ENCODE assay signal across 23 cellular contexts in the genomic region with DNA sequence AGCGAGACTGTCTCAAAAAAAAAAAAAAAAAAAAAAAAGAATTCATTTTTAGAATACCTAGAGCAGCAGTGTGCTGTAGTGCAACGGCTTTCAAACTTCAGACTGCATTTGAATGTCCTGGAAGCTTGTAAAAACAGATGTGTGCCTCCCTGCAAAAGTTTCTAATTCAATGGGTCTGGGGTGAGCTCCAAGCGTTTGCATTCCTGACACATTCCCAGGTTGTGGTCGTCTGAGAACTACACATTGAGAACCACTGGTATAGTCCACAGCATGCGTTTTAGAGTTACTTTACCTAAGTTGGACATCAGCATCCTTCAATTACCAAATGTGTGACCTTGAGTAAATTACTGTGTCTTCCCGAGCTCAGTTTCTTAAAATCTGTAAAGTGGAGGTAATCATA.
A peak's percentile ranks its signal among the peaks of the same experiment; 100 is the strongest.
DNase-seq lines count a peak whose midpoint lies in the region; ATAC-seq, FAIRE-seq and TF ChIP-seq lines count a peak whose summit lies in the region.
"Had no signal": no experiment of that assay in that cellular context is flagged by ENCODE, and none has a peak within 500 bp of the region (broad histone marks: within the 10 kb centered on the region; RNA-seq: fewer than 3 reads in every experiment).

No MANE protein-coding gene starts in this region.

- FAIRE-seq in H1 (lab: Jason Lieb, UNC) = peak; percentile 36
- FAIRE-seq: A204.1, D721Med, GM12878, GM19239, H54 had no signal

- no peak for TF ChIP-seq POLR2A in H1 (IDR thresholded peaks at IDR 0.05; ENCODE audit: control extremely low read depth in 1 of 2, low read depth in 2 of 2, low read length in 2 of 2)

- peaks cover 2 to 19% (median 8%) of the 10 kb centered on the region in 4 experiments; a peak in 5 of 7 replicates for H3K4me1 ChIP-seq in H1 (replicated peaks in 1 of 4; ENCODE audit: control insufficient read depth in 3 of 4, insufficient read depth in 4 of 4, low read length in 3 of 4)
- peaks cover 2% of the 10 kb centered on the region for H3K4me1 ChIP-seq in mesendoderm (ENCODE audit: control insufficient read depth, low read depth, low read length)
- H3K4me1 ChIP-seq: BLaER1, HAP-1 had no signal

- no peak overlapping the region for H2BK12ac ChIP-seq in H1 (ENCODE audit: low read depth, low read length)

- CTCF ChIA-PET in WTC11 (lab: Charles Lee) = interaction anchor here (1.8 kb wide), 1 partner anchor 53 kb away, joined by 8 read pairs; no protein-coding TSS in a partner anchor
- CTCF ChIA-PET in H1 (lab: Charles Lee; ENCODE audit: partially characterized antibody) = interaction anchor here (0.6 to 3.0 kb wide), 7 partner anchors 12 to 560 kb away, joined by 3 to 13 read pairs (median 3); no protein-coding TSS in a partner anchor

- WGBS in H1 (ENCODE audit: extremely low coverage in 1 of 2, insufficient coverage in 1 of 2, insufficient read length in 1 of 2, insufficient replicate concordance in 2 of 2, low coverage in 1 of 2, low lambda C conversion rate in 2 of 2, missing lambda C conversion rate in 1 of 2), 2 experiments = 57% methylated on average over 5 of the region's 6 CpGs; no CpG with 5 or more reads in 1 of the 2 experiments
- WGBS in mesendoderm (ENCODE audit: extremely low coverage, insufficient coverage, low lambda C conversion rate) = no CpG with 5 or more reads among the region's 6 CpGs

- POLR2A ChIA-PET in WTC11 (lab: Charles Lee) (no interaction called here), H1 (lab: Charles Lee; ENCODE audit: partially characterized antibody) (no interaction called here)

- TF ChIP-seq RAD21 in H1 (IDR thresholded peaks at IDR 0.05 in 1 of 2, conservative IDR thresholded peaks at IDR 0.05 in 1 of 2; ENCODE audit: low read depth in 2 of 2, low read length in 2 of 2) = no peak

- no peak overlapping the region for H3K14ac ChIP-seq in H1 (ENCODE audit: insufficient read length)

- no peak for TF ChIP-seq EP300 in H1 (IDR thresholded peaks at IDR 0.05; ENCODE audit: borderline replicate concordance in 1 of 2, low read depth in 2 of 2, low read length in 2 of 2)

- H3K27me3 ChIP-seq in H1 (replicated peaks in 1 of 4; ENCODE audit: control insufficient read depth in 3 of 4, extremely low read depth in 1 of 4, insufficient read depth in 3 of 4, low read length in 3 of 4) (peaks cover 1 to 18% (median 10%) of the 10 kb centered on the region in 4 experiments), mesendoderm (ENCODE audit: insufficient read depth, low read length, poor library complexity) (no peaks in the 10 kb centered on the region)
- H3K27me3 ChIP-seq: BLaER1 had no signal

- no peak overlapping the region for H3K4me3 Mint-ChIP-seq in WTC11
- H3K4me3 Mint-ChIP-seq: B cell; CD4-positive, CD25-positive, alpha-beta regulatory T cell; CD8-positive, alpha-beta memory T cell; HFFc6 had no signal

- H3K4me2 ChIP-seq in H1 (ENCODE audit: insufficient read depth in 1 of 2, low read depth in 2 of 2, low read length in 2 of 2) (no peak overlapping the region; a peak in 2 of 4 replicates), mesendoderm (ENCODE audit: low read length) (no peak overlapping the region)
- H3K4me2 ChIP-seq: BLaER1 had no signal

- H2BK15ac ChIP-seq in H1 (ENCODE audit: low read length) (no peak overlapping the region), mesendoderm (replicated peaks; ENCODE audit: low read depth) (no peak overlapping the region)

- H3K56ac ChIP-seq in H1 (replicated peaks; ENCODE audit: insufficient read length, low read depth, low read length) (no peak overlapping the region), mesendoderm (ENCODE audit: low read length) (no peak overlapping the region)

- peaks cover 13% of the 10 kb centered on the region for H3K4me1 Mint-ChIP-seq in WTC11
- H3K4me1 Mint-ChIP-seq: B cell; CD4-positive, CD25-positive, alpha-beta regulatory T cell; CD8-positive, alpha-beta memory T cell had no signal

- H3K4ac ChIP-seq in H1 (replicated peaks; ENCODE audit: insufficient read length, low read depth, low read length) (no peak overlapping the region), mesendoderm (ENCODE audit: low read depth, low read length) (no peak overlapping the region)

- no peaks in the 10 kb centered on the region for H3K79me1 ChIP-seq in H1 (ENCODE audit: low read depth, low read length)
- no peaks in the 10 kb centered on the region for H3K79me1 ChIP-seq in mesendoderm (ENCODE audit: low read length)

- no peak overlapping the region for H2BK20ac ChIP-seq in H1 (ENCODE audit: low read length)

- H4K5ac ChIP-seq in H1 (ENCODE audit: insufficient read length, low read depth, low read length) (no peak overlapping the region), mesendoderm (ENCODE audit: low read length) (no peak overlapping the region)

- H3K23ac ChIP-seq in H1 (ENCODE audit: insufficient read length) = no peak overlapping the region
- H3K23ac ChIP-seq in mesendoderm (ENCODE audit: low read length) = no peak overlapping the region

- no peak overlapping the region for H4K91ac ChIP-seq in H1 (replicated peaks; ENCODE audit: insufficient read length, low read length)

- H3K4me3 ChIP-seq in H1 (ENCODE audit: extremely low read depth in 1 of 4, insufficient read depth in 2 of 4, low read depth in 3 of 4, low read length in 4 of 4) = no peak overlapping the region; a peak in 1 of 8 replicates
- H3K4me3 ChIP-seq in mesendoderm (ENCODE audit: low read length) = no peak overlapping the region
- H3K4me3 ChIP-seq: BLaER1, GM12878, GM23248, HAP-1 had no signal

- H2AK5ac ChIP-seq in H1 (ENCODE audit: low read depth, low read length) = no peak overlapping the region
- H2AK5ac ChIP-seq in mesendoderm (ENCODE audit: low read length) = no peak overlapping the region

- peaks cover 3% of the 10 kb centered on the region; the same call in 1 of the 2 replicates for H3K23me2 ChIP-seq in H1 (ENCODE audit: low read depth, low read length)

- ATAC-seq in WTC11 = peak; percentile 63
- ATAC-seq: GM12878 had no signal

- H2BK5ac ChIP-seq in H1 (ENCODE audit: low read depth, low read length) (no peak overlapping the region), mesendoderm (ENCODE audit: low read length) (no peak overlapping the region)

- H2BK120ac ChIP-seq in H1 (replicated peaks; ENCODE audit: low read depth, low read length) = no peak overlapping the region
- H2BK120ac ChIP-seq in mesendoderm (ENCODE audit: low read depth, low read length) = no peak overlapping the region

- H3K9ac ChIP-seq in H1 (replicated peaks in 1 of 4; ENCODE audit: extremely low read depth in 1 of 4, low read depth in 3 of 4, low read length in 3 of 4) = no peak overlapping the region
- no peak overlapping the region for H3K9ac ChIP-seq in mesendoderm (ENCODE audit: low read length)
- H3K9ac ChIP-seq: BLaER1, GM23248 had no signal

- H3K27ac ChIP-seq in H1 (ENCODE audit: low read depth, low read length) = no peak overlapping the region
- no peak overlapping the region for H3K27ac ChIP-seq in mesendoderm (ENCODE audit: low read depth, low read length)
- H3K27ac ChIP-seq: BLaER1, C4-2B, GM23248 had no signal

- H3K9me3 Mint-ChIP-seq in WTC11 = no peaks in the 10 kb centered on the region
- H3K9me3 Mint-ChIP-seq: HFFc6 had no signal

- no peak overlapping the region for H3K27ac Mint-ChIP-seq in WTC11
- H3K27ac Mint-ChIP-seq: B cell; CD4-positive, CD25-positive, alpha-beta regulatory T cell; CD8-positive, alpha-beta memory T cell; HFFc6 had no signal

- no peak overlapping the region for H4K8ac ChIP-seq in H1 (ENCODE audit: extremely low read depth, insufficient read depth, low read length)
- no peak overlapping the region for H4K8ac ChIP-seq in mesendoderm (ENCODE audit: low read depth, low read length)

- no peak overlapping the region for H3K18ac ChIP-seq in H1 (ENCODE audit: extremely low read depth, low read length)
- H3K18ac ChIP-seq in mesendoderm (ENCODE audit: low read length) = no peak overlapping the region

- DNase-seq in WTC11 (ENCODE audit: low spot score) (no peak), H1 (ENCODE audit: low read depth in 1 of 2, low spot score in 2 of 2) (no peak), mesendoderm (peak; percentile 35), 8988T (no peak), T-helper 1 cell (no peak)
- DNase-seq in effector CD4-positive, alpha-beta T cell = no peak
- DNase-seq: CD4-positive, CD25-positive, alpha-beta regulatory T cell; CD8-positive, alpha-beta memory T cell; DMS 273 treated with DMSO at 0.1 percent for 48 hours; DMS79; EL; GDM1; GM23248; HFFc6 had no signal

- peaks cover 44% of the 10 kb centered on the region for H3K27me3 Mint-ChIP-seq in WTC11 (ENCODE audit: low read depth)
- H3K27me3 Mint-ChIP-seq: CD4-positive, CD25-positive, alpha-beta regulatory T cell had no signal

- H3K9me3 ChIP-seq in H1 (ENCODE audit: insufficient read depth in 2 of 2, low read depth in 1 of 2, low read length in 1 of 2) = no peaks in the 10 kb centered on the region
- H3K9me3 ChIP-seq: BLaER1, HAP-1 had no signal

- no peaks in the 10 kb centered on the region for H3K79me2 ChIP-seq in H1 (ENCODE audit: control insufficient read depth in 1 of 2, insufficient read depth in 2 of 2, low read length in 2 of 2)
- H3K79me2 ChIP-seq in mesendoderm (ENCODE audit: control insufficient read depth, insufficient read depth, low read length) = no peaks in the 10 kb centered on the region

- no peak overlapping the region for H2AFZ ChIP-seq in H1 (ENCODE audit: low read length)
- H2AFZ ChIP-seq: GM23248 had no signal

- no peaks in the 10 kb centered on the region for H4K20me1 ChIP-seq in H1 (replicated peaks in 1 of 2; ENCODE audit: control insufficient read depth in 1 of 2, insufficient read depth in 2 of 2, low read length in 2 of 2)
- H4K20me1 ChIP-seq: BLaER1 had no signal

- H3K36me3 ChIP-seq in H1 (ENCODE audit: control insufficient read depth in 2 of 4, insufficient read depth in 4 of 4, low read length in 3 of 4) (no peaks in the 10 kb centered on the region), mesendoderm (ENCODE audit: control insufficient read depth, insufficient read depth, low read length) (no peaks in the 10 kb centered on the region)
- H3K36me3 ChIP-seq: BLaER1, HAP-1 had no signal

- no peak for TF ChIP-seq CTCF in WTC11 (IDR thresholded peaks at IDR 0.05)
- no peak for TF ChIP-seq CTCF in H1 (IDR thresholded peaks at IDR 0.05; ENCODE audit: control extremely low read depth in 1 of 3, insufficient read depth in 1 of 3, low read depth in 1 of 3, low read length in 3 of 3)

- H3K36me3 Mint-ChIP-seq in WTC11 = no peaks in the 10 kb centered on the region
- H3K36me3 Mint-ChIP-seq: CD4-positive, CD25-positive, alpha-beta regulatory T cell; CD8-positive, alpha-beta memory T cell had no signal

TF ChIP-seq in H1, 55 proteins besides CTCF, POLR2A, EP300 and RAD21:
- TF ChIP-seq TEAD4 (IDR thresholded peaks at IDR 0.05; ENCODE audit: low read depth, low read length) (peak; percentile 49; the same call in 1 of the 2 replicates), CBX8 (IDR thresholded peaks at IDR 0.05; ENCODE audit: borderline replicate concordance, low read depth, low read length) (no peak)
